ENCODE assay signal across 32 cellular contexts in genomic region chr11:83021780-83022125, GRCh38.
"Had no signal": no experiment of that assay in that cellular context is flagged by ENCODE, and none has a peak within 500 bp of the region (broad histone marks: within the 10 kb centered on the region; RNA-seq: fewer than 3 reads in every experiment).

No MANE protein-coding gene starts in this region.

- ATAC-seq: activated CD8-positive, alpha-beta T cell treated with anti-CD3 and anti-CD28 coated beads for 36 hours; activated naive CD4-positive, alpha-beta T cell treated with anti-CD3 and anti-CD28 coated beads, Interleukin-2, amount 50 U/mL, for 72 hours; activated T-cell treated with anti-CD3 and anti-CD28 coated beads, Interleukin-2, amount 50 U/mL, for 4 hours; K562; PC-3 had no signal

- H3K27me3 ChIP-seq: adrenal gland, Peyer's patch, SJSA1 had no signal

- H3K4me1 ChIP-seq: SJSA1 had no signal

- H3K9me3 ChIP-seq: adrenal gland, Peyer's patch, SJSA1 had no signal

- DNase-seq: activated CD4-positive, alpha-beta T cell treated with anti-CD3 and anti-CD28 coated beads for 1 hour; activated CD4-positive, alpha-beta T cell treated with anti-CD3 and anti-CD28 coated beads, Interleukin-2, amount 10 ng/mL, durations not matched to agents 24 days and 14 days; activated CD4-positive, alpha-beta T cell treated with anti-CD3 and anti-CD28 coated beads, Interleukin-2, amount 50 U/mL, for 4 hours; activated CD4-positive, CD25-positive, alpha-beta regulatory T cell; activated CD8-positive, alpha-beta T cell treated with anti-CD3 and anti-CD28 coated beads for 36 hours; activated gamma-delta T cell treated with Interleukin-2 at 50 U/mL for 16 hours; activated naive CD4-positive, alpha-beta T cell treated with anti-CD3 and anti-CD28 coated beads for 36 hours; activated T-cell treated with anti-CD3 and anti-CD28 coated beads, Interleukin-2, amount 50 U/mL, for 4 hours; adrenal gland; anterior cingulate cortex; IMR-90; NCI-H1105 treated with DMSO at 0.1 percent for 48 hours; NCI-H1436; NCI-H1694; NCI-H1930; NCI-H2171; NCI-H526; NCI-H748 treated with DMSO at 0.1 percent for 48 hours; NK-92 treated with Interleukin-12 subunit alpha and Interleukin-12 subunit beta, amount 100 ng/mL, for 24 hours; PC-3; Peyer's patch; RPMI8226; SW 1271; T-helper 1 cell; T-helper 2 cell; T-helper 9 cell; WERI-Rb-1 had no signal

- H3K9me3 Mint-ChIP-seq: activated CD4-positive, alpha-beta T cell treated with anti-CD3 and anti-CD28 coated beads, Interleukin-2, amount 10 ng/mL, durations not matched to agents 24 days and 14 days; activated CD8-positive, alpha-beta T cell treated with anti-CD3 and anti-CD28 coated beads for 36 hours; activated naive CD4-positive, alpha-beta T cell treated with anti-CD3 and anti-CD28 coated beads for 36 hours; activated T-cell treated with anti-CD3 and anti-CD28 coated beads, Interleukin-2, amount 50 U/mL, for 4 hours; activated T-helper 1 cell treated with anti-CD3 and anti-CD28 coated beads, Interleukin-12 subunit alpha, Interleukin-12 subunit beta, Interleukin-2, Interleukin-4 antibody, amounts not matched to agents 30 ng/mL and 10 ng/mL and 1 ng/mL, durations not matched to agents 14 hours and 24 hours and 36 hours had no signal

- H3K27ac Mint-ChIP-seq: activated CD4-positive, alpha-beta T cell treated with anti-CD3 and anti-CD28 coated beads, Interleukin-2, amount 10 ng/mL, durations not matched to agents 24 days and 14 days; activated CD8-positive, alpha-beta T cell treated with anti-CD3 and anti-CD28 coated beads for 36 hours; activated naive CD4-positive, alpha-beta T cell treated with anti-CD3 and anti-CD28 coated beads for 36 hours; activated naive CD4-positive, alpha-beta T cell treated with anti-CD3 and anti-CD28 coated beads, Interleukin-2, amount 50 U/mL, for 72 hours; activated T-helper 1 cell treated with anti-CD3 and anti-CD28 coated beads, Interleukin-12 subunit alpha, Interleukin-12 subunit beta, Interleukin-2, Interleukin-4 antibody, amounts not matched to agents 30 ng/mL and 10 ng/mL and 1 ng/mL, durations not matched to agents 14 hours and 24 hours and 36 hours; brain had no signal

- H3K36me3 ChIP-seq: adrenal gland, Peyer's patch, SJSA1, WERI-Rb-1 had no signal

- H3K4me3 Mint-ChIP-seq: activated CD4-positive, alpha-beta T cell treated with anti-CD3 and anti-CD28 coated beads, Interleukin-2, amount 10 ng/mL, durations not matched to agents 24 days and 14 days; activated CD8-positive, alpha-beta T cell treated with anti-CD3 and anti-CD28 coated beads for 36 hours; activated naive CD4-positive, alpha-beta T cell treated with anti-CD3 and anti-CD28 coated beads for 36 hours; activated T-cell treated with anti-CD3 and anti-CD28 coated beads, Interleukin-2, amount 50 U/mL, for 4 hours; activated T-helper 1 cell treated with anti-CD3 and anti-CD28 coated beads, Interleukin-12 subunit alpha, Interleukin-12 subunit beta, Interleukin-2, Interleukin-4 antibody, amounts not matched to agents 30 ng/mL and 10 ng/mL and 1 ng/mL, durations not matched to agents 14 hours and 24 hours and 36 hours; brain had no signal

- H3K4me3 ChIP-seq: adrenal gland, K562, Peyer's patch, SJSA1 had no signal

- H3K27ac ChIP-seq: adrenal gland, Peyer's patch, SJSA1, WERI-Rb-1 had no signal

- H3K27me3 Mint-ChIP-seq: activated CD4-positive, alpha-beta T cell treated with anti-CD3 and anti-CD28 coated beads, Interleukin-2, amount 10 ng/mL, durations not matched to agents 24 days and 14 days; activated CD8-positive, alpha-beta T cell treated with anti-CD3 and anti-CD28 coated beads for 36 hours; brain had no signal
